Comparison of ENCODE assay signal across 21 cellular contexts in genomic region chr9:135348076-135348787, GRCh38.
"Had no signal": no experiment of that assay in that cellular context is flagged by ENCODE, and none has a peak within 500 bp of the region (broad histone marks: within the 10 kb centered on the region; RNA-seq: fewer than 3 reads in every experiment).

No MANE protein-coding gene starts in this region.

- H3K4me2 ChIP-seq: neural progenitor cell had no signal

- H3K9ac ChIP-seq: neural progenitor cell had no signal

- H3K9me3 ChIP-seq: adrenal gland, ascending aorta, right lobe of liver, vagina had no signal

- H3K4me1 ChIP-seq: adrenal gland, ascending aorta, neural progenitor cell, right lobe of liver, vagina had no signal

- H3K27ac ChIP-seq: adrenal gland, ascending aorta, cardiac muscle cell, neural progenitor cell, right lobe of liver, vagina, WERI-Rb-1 had no signal

- H2AFZ ChIP-seq: neural progenitor cell had no signal

- H3K36me3 ChIP-seq: adrenal gland, ascending aorta, cardiac muscle cell, neural progenitor cell, right lobe of liver, vagina, WERI-Rb-1 had no signal

- H3K27me3 ChIP-seq: ascending aorta, cardiac muscle cell, neural progenitor cell, vagina had no signal

- DNase-seq: activated CD4-positive, alpha-beta memory T cell treated with anti-CD3 and anti-CD28 coated beads for 36 hours; activated CD4-positive, alpha-beta T cell treated with anti-CD3 and anti-CD28 coated beads, Interleukin-2, amount 10 ng/mL, durations not matched to agents 24 days and 14 days; activated effector memory CD4-positive, alpha-beta T cell treated with anti-CD3 and anti-CD28 coated beads, Interleukin-2, amount 50 U/mL, for 16 hours; activated naive CD4-positive, alpha-beta T cell treated with anti-CD3 and anti-CD28 coated beads for 36 hours; activated naive CD8-positive, alpha-beta T cell treated with anti-CD3 and anti-CD28 coated beads for 36 hours; activated T-cell treated with anti-CD3 and anti-CD28 coated beads, Interleukin-2, amount 50 U/mL, for 1 hour; adrenal gland; cortex of kidney; endodermal cell; foreskin fibroblast; immature natural killer cell; mesendoderm; natural killer cell; stimulated activated CD4-positive, alpha-beta T cell treated with anti-CD3 and anti-CD28 coated beads, Interleukin-2, amount 100 ng/mL, for 48 hours; WERI-Rb-1 had no signal

- H3K4me3 ChIP-seq: adrenal gland, ascending aorta, cardiac muscle cell, lung, neural progenitor cell, right lobe of liver, vagina had no signal
